ENCODE assay signal across 8 cellular contexts in the genomic region with DNA sequence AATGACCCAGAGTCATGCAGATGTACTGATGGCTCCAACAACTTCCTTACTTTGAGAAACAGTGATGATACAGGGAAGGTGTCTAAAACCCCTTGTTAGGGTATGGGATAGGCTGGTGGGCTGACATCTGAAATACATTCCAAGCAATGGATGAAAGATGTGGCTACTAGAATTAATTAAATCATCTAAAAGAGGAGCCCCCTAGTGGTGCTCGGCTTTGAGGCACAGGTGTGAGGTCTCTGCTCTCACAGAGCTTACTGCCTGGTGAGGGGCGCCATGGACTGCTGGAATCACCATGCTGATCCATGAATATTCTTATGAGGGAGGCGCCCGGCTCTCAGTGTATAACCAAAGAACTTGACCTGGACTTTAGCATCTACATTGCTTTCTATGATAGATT. TPM values are rescaled to one million over a fixed set of nuclear protein-coding genes. Genes with fewer than 3 reads are reported as not detected.
A peak's percentile ranks its signal among the peaks of the same experiment; 100 is the strongest.
DNase-seq lines count a peak whose midpoint lies in the region; FAIRE-seq and TF ChIP-seq lines count a peak whose summit lies in the region.

No MANE protein-coding gene starts in this region.

- no peak for FAIRE-seq in GM12891 (lab: Jason Lieb, UNC)

- TF ChIP-seq CTCF in choroid plexus epithelial cell (conservative IDR thresholded peaks at IDR 0.05; ENCODE audit: low read depth, low read length) = peak; percentile 74

- H3K4me3 ChIP-seq in choroid plexus epithelial cell (ENCODE audit: low read depth, low read length) = no peak overlapping the region

- DNase-seq in NCI-H748 (lab: John Stamatoyannopoulos, UW; ENCODE audit: unreplicated experiment) (peak; percentile 26), NCI-H748 treated with DMSO at 0.1 percent for 48 hours (lab: John Stamatoyannopoulos, UW) (no peak), NCI-H2227 (lab: John Stamatoyannopoulos, UW; ENCODE audit: unreplicated experiment) (peak; percentile 23), choroid plexus epithelial cell (ENCODE audit: low read depth) (peak; percentile 43), NCI-H2029 (lab: John Stamatoyannopoulos, UW) (no peak), NCI-H1436 (lab: John Stamatoyannopoulos, UW) (no peak), GM12891 (ENCODE audit: insufficient read length, low spot score) (no peak)
- peak; percentile 8 for DNase-seq in stimulated activated CD4-positive, alpha-beta T cell treated with anti-CD3 and anti-CD28 coated beads, Interleukin-1b, Interleukin-23, amount 100 ng/mL, for 48 hours

- no peak for TF ChIP-seq POLR2A in GM12891 (IDR thresholded peaks at IDR 0.05; ENCODE audit: low read depth, low read length)

TF ChIP-seq in GM12891, 5 proteins besides CTCF, POLR2A, EP300 and RAD21:
- TF ChIP-seq SPI1 (IDR thresholded peaks at IDR 0.05; ENCODE audit: low read depth, low read length) = no peak

RNA-seq across cellular contexts. Expression of a gene that starts 48.5 kb away (rescaled TPM):
- 0.21 TPM for polyA plus RNA-seq in GM12891 (2012; ENCODE audit: low read depth, missing spikeins)

Comparison
In these comparisons a context has a peak if more than half of its experiments do, and no peak if none do; other contexts are left out.
1. DNase-seq: peak in NCI-H748 (single experiment), NCI-H2227 (single experiment), choroid plexus epithelial cell (single experiment) and stimulated activated CD4-positive, alpha-beta T cell treated with anti-CD3 and anti-CD28 coated beads, Interleukin-1b, Interleukin-23, amount 100 ng/mL, for 48 hours (single experiment); none in NCI-H748 treated with DMSO at 0.1 percent for 48 hours (single experiment), NCI-H2029 (single experiment), NCI-H1436 (single experiment) and GM12891 (single experiment).